In the genomic region with DNA sequence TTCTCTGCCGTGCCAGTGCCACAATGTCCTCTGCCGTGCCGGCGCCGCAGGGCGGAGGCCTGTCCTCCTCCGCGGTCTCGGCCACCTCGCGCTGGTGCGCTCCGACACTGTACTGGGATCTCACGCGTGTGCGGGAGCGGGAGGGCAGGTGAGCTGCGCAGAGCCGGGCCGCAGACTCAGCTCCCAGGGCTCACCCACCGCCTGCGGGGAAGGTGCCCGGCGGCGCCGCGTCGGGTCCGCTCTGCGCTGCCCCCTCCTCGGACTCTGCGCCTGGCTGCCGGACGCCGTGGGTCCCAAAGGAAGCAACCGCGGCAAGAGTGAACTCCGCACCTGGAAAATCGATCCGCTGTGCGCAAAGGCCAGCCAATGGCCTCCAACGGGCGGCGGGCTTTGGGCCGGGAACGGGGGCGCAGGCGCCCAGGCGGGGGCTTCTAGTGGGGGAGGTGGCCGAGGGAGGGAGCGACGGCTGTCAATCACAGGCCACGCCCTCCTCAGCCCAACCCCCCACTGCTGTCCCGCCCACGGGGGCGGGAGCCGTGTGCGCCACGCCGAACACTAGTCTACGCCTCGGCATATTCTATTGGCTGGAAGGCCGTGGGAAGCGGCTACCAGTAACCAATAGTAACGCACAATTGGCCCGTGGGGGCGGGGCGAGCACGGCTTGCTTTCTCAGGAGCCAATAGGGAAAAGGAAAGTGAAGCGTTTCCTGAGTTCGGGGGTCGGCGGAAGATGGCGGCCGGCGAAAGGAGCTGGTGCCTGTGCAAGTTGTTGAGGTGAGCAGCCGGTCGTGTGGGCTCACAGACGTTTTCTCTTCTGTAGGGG, we compare ENCODE assay signal across 8 cellular contexts. TPM values are rescaled to one million over a fixed set of nuclear protein-coding genes. Genes with fewer than 3 reads are reported as not detected.
A peak's percentile ranks its signal among the peaks of the same experiment; 100 is the strongest.
DNase-seq lines count a peak whose midpoint lies in the region; ATAC-seq lines count a peak whose summit lies in the region.

A gene with protein sequence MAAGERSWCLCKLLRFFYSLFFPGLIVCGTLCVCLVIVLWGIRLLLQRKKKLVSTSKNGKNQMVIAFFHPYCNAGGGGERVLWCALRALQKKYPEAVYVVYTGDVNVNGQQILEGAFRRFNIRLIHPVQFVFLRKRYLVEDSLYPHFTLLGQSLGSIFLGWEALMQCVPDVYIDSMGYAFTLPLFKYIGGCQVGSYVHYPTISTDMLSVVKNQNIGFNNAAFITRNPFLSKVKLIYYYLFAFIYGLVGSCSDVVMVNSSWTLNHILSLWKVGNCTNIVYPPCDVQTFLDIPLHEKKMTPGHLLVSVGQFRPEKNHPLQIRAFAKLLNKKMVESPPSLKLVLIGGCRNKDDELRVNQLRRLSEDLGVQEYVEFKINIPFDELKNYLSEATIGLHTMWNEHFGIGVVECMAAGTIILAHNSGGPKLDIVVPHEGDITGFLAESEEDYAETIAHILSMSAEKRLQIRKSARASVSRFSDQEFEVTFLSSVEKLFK (plus strand): TSS at position 709 of the 822 bp plus-strand sequence. CDS start 21 bp downstream, at position 730.

- POLR2A ChIA-PET in CD8-positive, alpha-beta memory T cell (lab: Charles Lee): interaction anchor here (0.6 to 1.1 kb wide), 4 partner anchors 10 to 559 kb away, joined by 3 to 4 read pairs (median 4); partner anchors contain the start of gene NEK3

- peaks cover 19% of the 10 kb centered on the region for H3K4me1 ChIP-seq in CD8-positive, alpha-beta memory T cell (ENCODE audit: insufficient read depth, low read length)

- H3K27ac ChIP-seq in CD8-positive, alpha-beta memory T cell (ENCODE audit: low read depth, low read length): peak within 1 kb of the TSS; percentile 69

- no peaks in the 10 kb centered on the region for H3K9me3 ChIP-seq in CD8-positive, alpha-beta memory T cell (ENCODE audit: low read length)

- H3K36me3 ChIP-seq in CD8-positive, alpha-beta memory T cell (ENCODE audit: insufficient read depth, low read length): no peaks in the 10 kb centered on the region

- H3K36me3 Mint-ChIP-seq in CD8-positive, alpha-beta memory T cell: peaks cover 0 to 22% (median 5%) of the 10 kb centered on the region in 3 donors
- H3K36me3 Mint-ChIP-seq in effector memory CD8-positive, alpha-beta T cell (ENCODE audit: insufficient read depth): peaks cover 11% of the 10 kb centered on the region
- H3K36me3 Mint-ChIP-seq in memory B cell: peaks cover 12% of the 10 kb centered on the region

- CTCF ChIA-PET in CD8-positive, alpha-beta memory T cell (lab: Charles Lee): interaction anchor here (0.7 to 1.9 kb wide), 7 partner anchors 9 to 439 kb away, joined by 3 to 5 read pairs (median 5); no protein-coding TSS in a partner anchor

- peak within 1 kb of the TSS; percentile 96 to 100 (median 99) for H3K4me3 Mint-ChIP-seq in CD8-positive, alpha-beta memory T cell
- H3K4me3 Mint-ChIP-seq in effector memory CD8-positive, alpha-beta T cell: peak within 1 kb of the TSS; percentile 92 to 97
- peak within 1 kb of the TSS; percentile 95 for H3K4me3 Mint-ChIP-seq in memory B cell

- H3K4me3 ChIP-seq in CD8-positive, alpha-beta memory T cell (ENCODE audit: low read length): peak within 1 kb of the TSS; percentile 93

- H3K9me3 Mint-ChIP-seq in CD8-positive, alpha-beta memory T cell: no peaks in the 10 kb centered on the region
- no peaks in the 10 kb centered on the region for H3K9me3 Mint-ChIP-seq in effector memory CD8-positive, alpha-beta T cell
- no peaks in the 10 kb centered on the region for H3K9me3 Mint-ChIP-seq in memory B cell

- H3K4me1 Mint-ChIP-seq in CD8-positive, alpha-beta memory T cell: peaks cover 24 to 47% (median 32%) of the 10 kb centered on the region in 3 donors
- peaks cover 24 to 25% of the 10 kb centered on the region in 2 donors for H3K4me1 Mint-ChIP-seq in effector memory CD8-positive, alpha-beta T cell (ENCODE audit: low read depth in 2 of 2)
- peaks cover 11% of the 10 kb centered on the region for H3K4me1 Mint-ChIP-seq in memory B cell

- peak; percentile 99 to 100 (median 99) for DNase-seq in CD8-positive, alpha-beta memory T cell
- DNase-seq in HS-5 (ENCODE audit: low read depth) (peak; percentile 73), memory B cell (ENCODE audit: low spot score in 2 of 2) (peak; percentile 99)
- DNase-seq in NK-92 treated with Interleukin-12 subunit alpha and Interleukin-12 subunit beta, amount 100 ng/mL, for 24 hours (lab: John Stamatoyannopoulos, UW): peak; percentile 97
- DNase-seq in activated CD8-positive, alpha-beta memory T cell treated with anti-CD3 and anti-CD28 coated beads for 24 hours: peak; percentile 100
- DNase-seq in effector memory CD8-positive, alpha-beta T cell: peak; percentile 100
- DNase-seq in stimulated activated CD8-positive, alpha-beta memory T cell treated with anti-CD3 and anti-CD28 coated beads, Interleukin-12 subunit alpha, Interleukin-12 subunit beta, amount 100 ng/mL, for 24 hours (ENCODE audit: extremely low read depth): peak; percentile 99

- H3K27me3 ChIP-seq in CD8-positive, alpha-beta memory T cell (ENCODE audit: insufficient read depth, low read length, poor library complexity, severe bottlenecking): peaks cover 4% of the 10 kb centered on the region

- ATAC-seq in GM19468 (IDR thresholded peaks at IDR 0.05; ENCODE audit: extremely low read depth, unreplicated experiment) (peak; percentile 98), memory B cell (ENCODE audit: low read depth) (peak; percentile 97)
- ATAC-seq in effector memory CD8-positive, alpha-beta T cell (replicated peaks): peak; percentile 97

- H3K27ac Mint-ChIP-seq in CD8-positive, alpha-beta memory T cell: peak within 1 kb of the TSS; percentile 50 to 99 (median 94)
- H3K27ac Mint-ChIP-seq in effector memory CD8-positive, alpha-beta T cell: peak within 1 kb of the TSS; percentile 85 to 94
- H3K27ac Mint-ChIP-seq in memory B cell: peak within 1 kb of the TSS; percentile 92

- peaks cover 10 to 34% of the 10 kb centered on the region in 2 donors for H3K27me3 Mint-ChIP-seq in CD8-positive, alpha-beta memory T cell
- peaks cover 23 to 42% of the 10 kb centered on the region in 2 donors for H3K27me3 Mint-ChIP-seq in effector memory CD8-positive, alpha-beta T cell
- H3K27me3 Mint-ChIP-seq in memory B cell: peaks cover 11% of the 10 kb centered on the region

RNA-seq across cellular contexts. Expression of the gene that starts here (rescaled TPM):
- total RNA-seq in CD8-positive, alpha-beta memory T cell: 10 to 100 TPM; 30.3 to 32.5 TPM
- 28.7 TPM for polyA plus RNA-seq in CD8-positive, alpha-beta memory T cell

Comparison
In these comparisons a context has a peak if more than half of its experiments do, and no peak if none do; other contexts are left out.
1. Peak in every context shown above with its lines: DNase-seq, ATAC-seq, H3K4me3 ChIP-seq and H3K27ac ChIP-seq.